In genomic region chr6:89916136-89916920, GRCh38 we compare ENCODE assay signal across 8 cellular contexts. TPM values are rescaled to one million over a fixed set of nuclear protein-coding genes. Genes with fewer than 3 reads are reported as not detected.
"Had no signal": no experiment of that assay in that cellular context is flagged by ENCODE, and none has a peak within 500 bp of the region (broad histone marks: within the 10 kb centered on the region; RNA-seq: fewer than 3 reads in every experiment).

No MANE protein-coding gene starts in this region.

- H3K36me3 Mint-ChIP-seq: IgD-negative memory B cell had no signal

- H3K27ac ChIP-seq: HL-60 had no signal

- FAIRE-seq: K562 had no signal

- ATAC-seq: K562 had no signal

- DNase-seq: IMR-90, KBM-7, KG1 had no signal

- H3K4me1 Mint-ChIP-seq: IgD-negative memory B cell had no signal

- H3K4me3 ChIP-seq: K562 had no signal

RNA-seq across cellular contexts. Expression of gene GJA10, which starts 22.1 kb away (rescaled TPM):
- total RNA-seq: HT-29, HT1080, IMR-90, K562 had no signal
- polyA plus RNA-seq: IgD-negative memory B cell, IMR-90, K562 had no signal
